In genomic region chr16:66242672-66243071, GRCh38 we compare ENCODE assay signal across 21 cellular contexts.
A peak's percentile ranks its signal among the peaks of the same experiment; 100 is the strongest.
DNase-seq lines count a peak whose midpoint lies in the region; ATAC-seq lines count a peak whose summit lies in the region.
"Had no signal": no experiment of that assay in that cellular context is flagged by ENCODE, and none has a peak within 500 bp of the region (broad histone marks: within the 10 kb centered on the region; RNA-seq: fewer than 3 reads in every experiment).

No MANE protein-coding gene starts in this region.

- intact Hi-C loops in posterior vena cava (cut with DNase I), result no loop called here

- ATAC-seq in GM18498 (IDR thresholded peaks at IDR 0.05; ENCODE audit: unreplicated experiment) (no peak), HG03378 (IDR thresholded peaks at IDR 0.05; ENCODE audit: unreplicated experiment) (no peak)
- ATAC-seq: GM12878 had no signal

- DNase-seq in mesenteric fat pad (ENCODE audit: low spot score), result peak; percentile 24
- DNase-seq in posterior vena cava (ENCODE audit: low spot score), result peak; percentile 55
- no peak for DNase-seq in NCI-H2171 (lab: John Stamatoyannopoulos, UW)
- DNase-seq: 8988T; ACHN; BE2C; C1 segment of cervical spinal cord; CD4-positive, alpha-beta memory T cell; CD4-positive, CD25-positive, alpha-beta regulatory T cell; CD8-positive, alpha-beta memory T cell; COR-L47; DMS 273 treated with DMSO at 0.1 percent for 48 hours; DMS153; DMS53; DMS79; DND-41; EL; GDM1 had no signal
